8 cellular contexts compared by ENCODE assay signal in the genomic region with DNA sequence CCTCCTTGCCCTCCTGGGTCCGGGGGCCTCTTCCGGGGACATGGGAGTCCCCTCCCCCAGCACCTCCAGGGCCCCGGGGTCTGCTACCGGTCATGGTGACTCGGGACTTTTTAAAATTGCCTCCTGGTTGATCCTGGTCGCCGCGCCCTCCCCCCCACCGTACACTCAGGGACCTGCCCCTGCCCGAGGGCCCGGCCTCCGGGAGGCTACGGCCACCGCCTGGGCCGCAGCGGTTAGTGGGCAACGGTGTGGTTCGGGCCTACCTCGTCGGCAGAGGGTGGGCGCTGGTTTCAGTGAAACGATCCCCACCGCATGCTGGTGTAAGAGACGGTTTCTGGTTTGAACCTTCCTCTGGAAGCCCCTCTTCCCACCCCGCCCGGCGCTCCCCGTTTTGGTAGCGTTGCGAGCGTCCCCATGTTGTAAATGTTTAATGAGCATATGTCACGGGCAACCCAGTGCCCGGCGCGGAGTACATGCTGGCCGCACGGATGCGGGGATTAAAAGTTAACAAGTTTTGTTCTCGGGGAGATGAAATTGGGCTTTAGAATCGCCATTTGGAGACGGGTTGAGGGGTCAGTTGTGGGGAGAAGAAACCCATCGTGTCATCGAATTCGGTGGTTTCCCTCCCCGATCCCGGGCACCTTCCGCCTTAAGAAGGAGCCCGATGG.
DNase-seq lines count a peak whose midpoint lies in the region; TF ChIP-seq lines count a peak whose summit lies in the region.

No MANE protein-coding gene starts in this region.

- H3K27me3 ChIP-seq in brain microvascular endothelial cell (replicated peaks): no peaks in the 10 kb centered on the region

- no peaks in the 10 kb centered on the region for H3K36me3 ChIP-seq in brain microvascular endothelial cell (replicated peaks)

- H3K27ac ChIP-seq in brain microvascular endothelial cell: peak overlapping the region; percentile 58

- DNase-seq in DMS 273 (lab: John Stamatoyannopoulos, UW; ENCODE audit: unreplicated experiment): peak; percentile 68
- DNase-seq in DMS 273 treated with DMSO at 0.1 percent for 48 hours (lab: John Stamatoyannopoulos, UW): no peak
- peak; percentile 11 for DNase-seq in T-helper 22 cell (ENCODE audit: low read depth)
- DNase-seq in brain microvascular endothelial cell: no peak
- peak; percentile 57 for DNase-seq in kidney tubule cell (ENCODE audit: low spot score)
- peak; percentile 41 for DNase-seq in stimulated activated CD4-positive, alpha-beta T cell treated with anti-CD3 and anti-CD28 coated beads, Interleukin-1b, Interleukin-23, amount 100 ng/mL, for 48 hours
- DNase-seq in NCI-H526 treated with DMSO at 0.1 percent for 48 hours (lab: John Stamatoyannopoulos, UW): no peak
- DNase-seq in Kasumi-1 (lab: John Stamatoyannopoulos, UW): no peak

- peak overlapping the region; percentile 87 for H3K4me3 ChIP-seq in brain microvascular endothelial cell (ENCODE audit: low read depth, low read length)

- in situ Hi-C loops in brain microvascular endothelial cell (cut with HindIII; ENCODE audit: low pct_ligation_motif_present, low sequenced_read_pairs): no loop called here

- TF ChIP-seq CTCF in brain microvascular endothelial cell (IDR thresholded peaks at IDR 0.05; ENCODE audit: low read depth, low read length, missing control alignments): peak; percentile 2

Comparison
In these comparisons a context has a peak if more than half of its experiments do, and no peak if none do; other contexts are left out.
1. DNase-seq: peak in DMS 273 (single experiment), T-helper 22 cell (single experiment), kidney tubule cell (single experiment) and stimulated activated CD4-positive, alpha-beta T cell treated with anti-CD3 and anti-CD28 coated beads, Interleukin-1b, Interleukin-23, amount 100 ng/mL, for 48 hours (single experiment); none in DMS 273 treated with DMSO at 0.1 percent for 48 hours (single experiment), brain microvascular endothelial cell (single experiment), NCI-H526 treated with DMSO at 0.1 percent for 48 hours (single experiment) and Kasumi-1 (0 of 2).